10 cellular contexts compared by ENCODE assay signal in the genomic region with DNA sequence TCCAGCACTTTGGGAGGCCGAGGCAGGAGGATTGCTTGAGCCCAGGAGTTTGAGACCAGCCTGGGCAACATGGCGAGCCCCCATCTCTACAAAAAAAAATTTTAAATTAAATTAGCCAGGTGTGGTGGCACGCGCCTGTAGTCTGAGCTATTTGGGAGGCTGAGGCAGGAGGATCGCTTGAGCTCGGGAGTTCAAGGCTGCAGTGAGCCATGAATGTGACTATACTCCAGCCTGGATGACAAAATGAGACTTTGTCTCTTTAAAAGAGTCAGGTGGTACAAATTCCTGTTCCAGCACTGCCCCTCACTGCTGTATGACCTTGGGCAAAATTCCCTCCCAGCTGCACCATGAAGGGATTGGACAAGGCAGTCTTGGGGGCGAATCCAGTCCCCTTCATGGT. TPM values are rescaled to one million over a fixed set of nuclear protein-coding genes. Genes with fewer than 3 reads are reported as not detected.
"Had no signal": no experiment of that assay in that cellular context is flagged by ENCODE, and none has a peak within 500 bp of the region (broad histone marks: within the 10 kb centered on the region; RNA-seq: fewer than 3 reads in every experiment).

No MANE protein-coding gene starts in this region.

- FAIRE-seq: HTR-8/SVneo, K562 had no signal

- H3K9ac ChIP-seq: KMS-11 had no signal

- ATAC-seq: K562 had no signal

- DNase-seq: IMR-90, KBM-7, KG1 had no signal

- H3K27ac ChIP-seq: HL-60, KMS-11 had no signal

- H3K4me2 ChIP-seq: KMS-11 had no signal

- H3K4me3 ChIP-seq: K562 had no signal

RNA-seq across cellular contexts. Expression of gene ASIP, which starts 33.5 kb away (rescaled TPM):
- total RNA-seq: HT-29, HT1080, IMR-90, K562 had no signal
- polyA plus RNA-seq: IgD-negative memory B cell, IMR-90, K562 had no signal
